In genomic region chr13:95247857-95248256, GRCh38 we compare ENCODE assay signal across 20 cellular contexts.
"Had no signal": no experiment of that assay in that cellular context is flagged by ENCODE, and none has a peak within 500 bp of the region (broad histone marks: within the 10 kb centered on the region; RNA-seq: fewer than 3 reads in every experiment).

No MANE protein-coding gene starts in this region.

- H3K27ac ChIP-seq: neutrophil, ovary, right atrium auricular region, thoracic aorta, upper lobe of left lung had no signal

- H3K4me1 ChIP-seq: right atrium auricular region had no signal

- H3K4me3 ChIP-seq: ovary, prostate gland, right atrium auricular region, thoracic aorta, upper lobe of left lung had no signal

- DNase-seq: activated CD4-positive, alpha-beta T cell treated with anti-CD3 and anti-CD28 coated beads, Interleukin-2, amount 10 ng/mL, durations not matched to agents 7 days and 5 days; activated CD8-positive, alpha-beta memory T cell treated with anti-CD3 and anti-CD28 coated beads, Interleukin-2, amount 10 ng/mL, durations not matched to agents 7 days and 5 days; activated CD8-positive, alpha-beta T cell treated with anti-CD3 and anti-CD28 coated beads for 36 hours; activated gamma-delta T cell; aorta; effector CD4-positive, alpha-beta T cell; foreskin melanocyte; glutamatergic neuron; hippocampal formation; ovary; stimulated activated CD4-positive, alpha-beta T cell treated with anti-CD3 and anti-CD28 coated beads, Interleukin-4, amount 100 ng/mL, for 24 hours; stimulated activated naive CD4-positive, alpha-beta T cell treated with Interleukin-2 at 50 U/mL for 16 hours; T-cell; upper lobe of left lung had no signal

- H3K9me3 ChIP-seq: neutrophil, ovary, prostate gland, right atrium auricular region, thoracic aorta, upper lobe of left lung had no signal

- H3K36me3 ChIP-seq: neutrophil, ovary, prostate gland, right atrium auricular region, thoracic aorta had no signal

- H3K27me3 ChIP-seq: neutrophil, ovary, right atrium auricular region, upper lobe of left lung had no signal

- ATAC-seq: activated CD4-positive, CD25-positive, alpha-beta regulatory T cell treated with anti-CD3 and anti-CD28 coated beads, Interleukin-2, amount 50 U/mL, for 24 hours; activated CD8-positive, alpha-beta memory T cell treated with anti-CD3 and anti-CD28 coated beads, Interleukin-2, amount 10 ng/mL, durations not matched to agents 7 days and 5 days; activated CD8-positive, alpha-beta T cell treated with anti-CD3 and anti-CD28 coated beads for 36 hours; esophagus mucosa; T-cell had no signal
